22 cellular contexts compared by ENCODE assay signal in genomic region chr18:12766986-12767433, GRCh38.
DNase-seq lines count a peak whose midpoint lies in the region; ATAC-seq and TF ChIP-seq lines count a peak whose summit lies in the region.
"Had no signal": no experiment of that assay in that cellular context is flagged by ENCODE, and none has a peak within 500 bp of the region (broad histone marks: within the 10 kb centered on the region; RNA-seq: fewer than 3 reads in every experiment).

No MANE protein-coding gene starts in this region.

- no peaks in the 10 kb centered on the region for H3K9me3 Mint-ChIP-seq in progenitor cell of endocrine pancreas (ENCODE audit: low read depth)
- no peaks in the 10 kb centered on the region for H3K9me3 Mint-ChIP-seq in activated CD8-positive, alpha-beta memory T cell treated with anti-CD3 and anti-CD28 coated beads, Interleukin-2, amount 10 ng/mL, durations not matched to agents 7 days and 5 days (ENCODE audit: low read depth)
- H3K9me3 Mint-ChIP-seq: activated naive CD4-positive, alpha-beta T cell treated with anti-CD3 and anti-CD28 coated beads for 36 hours; stimulated activated naive CD8-positive, alpha-beta T cell treated with anti-CD3 and anti-CD28 coated beads, Interleukin-15, Interleukin-2, amounts not matched to agents 100 ng/mL and 50 ng/mL, for 24 hours had no signal

- CTCF ChIA-PET in activated CD8-positive, alpha-beta memory T cell treated with anti-CD3 and anti-CD28 coated beads, Interleukin-2, amount 10 ng/mL, durations not matched to agents 7 days and 5 days (lab: Charles Lee), result interaction anchor here (0.8 to 1.1 kb wide), 2 partner anchors 40 to 126 kb away, joined by 3 to 4 read pairs; no protein-coding TSS in a partner anchor

- TF ChIP-seq POLR2A in spleen (IDR thresholded peaks at IDR 0.05), result no peak

- no peak overlapping the region for H3K4me3 Mint-ChIP-seq in progenitor cell of endocrine pancreas (ENCODE audit: low read depth)
- no peak overlapping the region for H3K4me3 Mint-ChIP-seq in activated CD8-positive, alpha-beta memory T cell treated with anti-CD3 and anti-CD28 coated beads, Interleukin-2, amount 10 ng/mL, durations not matched to agents 7 days and 5 days
- H3K4me3 Mint-ChIP-seq: activated naive CD4-positive, alpha-beta T cell treated with anti-CD3 and anti-CD28 coated beads for 36 hours; stimulated activated naive CD8-positive, alpha-beta T cell treated with anti-CD3 and anti-CD28 coated beads, Interleukin-15, Interleukin-2, amounts not matched to agents 100 ng/mL and 50 ng/mL, for 24 hours; T-helper 17 cell had no signal

- no peaks in the 10 kb centered on the region for H3K27me3 Mint-ChIP-seq in progenitor cell of endocrine pancreas
- peaks cover 3% of the 10 kb centered on the region for H3K27me3 Mint-ChIP-seq in activated CD8-positive, alpha-beta memory T cell treated with anti-CD3 and anti-CD28 coated beads, Interleukin-2, amount 10 ng/mL, durations not matched to agents 7 days and 5 days
- H3K27me3 Mint-ChIP-seq: stimulated activated naive CD8-positive, alpha-beta T cell treated with anti-CD3 and anti-CD28 coated beads, Interleukin-15, Interleukin-2, amounts not matched to agents 100 ng/mL and 50 ng/mL, for 24 hours; T-helper 17 cell had no signal

- H3K9me3 ChIP-seq in spleen, result no peaks in the 10 kb centered on the region
- H3K9me3 ChIP-seq: heart left ventricle had no signal

- DNase-seq in HuH-7 (ENCODE audit: low spot score) (peak; percentile 90), SW480 (ENCODE audit: low spot score) (peak; percentile 25), iPS DF 4.7 (ENCODE audit: extremely low read depth, low spot score) (peak; percentile 58), progenitor cell of endocrine pancreas (ENCODE audit: low spot score, unreplicated experiment) (peak; percentile 21), spleen (no peak), GM13976 (ENCODE audit: low spot score) (no peak), NCI-H2227 treated with DMSO at 0.1 percent for 48 hours (lab: John Stamatoyannopoulos, UW) (no peak)
- DNase-seq in activated CD8-positive, alpha-beta memory T cell treated with anti-CD3 and anti-CD28 coated beads, Interleukin-2, amount 10 ng/mL, durations not matched to agents 7 days and 5 days, result no peak
- DNase-seq: activated naive CD4-positive, alpha-beta T cell treated with anti-CD3 and anti-CD28 coated beads for 36 hours; DMS153; dorsolateral prefrontal cortex; heart left ventricle; Kasumi-1; left colon; NCI-H1417 treated with DMSO at 0.1 percent for 48 hours; NCI-H226; NK-92 treated with Interleukin-12 subunit alpha and Interleukin-12 subunit beta, amount 100 ng/mL, for 24 hours; T-helper 17 cell had no signal

- no peaks in the 10 kb centered on the region for H3K36me3 Mint-ChIP-seq in progenitor cell of endocrine pancreas (ENCODE audit: insufficient read depth)
- H3K36me3 Mint-ChIP-seq in activated CD8-positive, alpha-beta memory T cell treated with anti-CD3 and anti-CD28 coated beads, Interleukin-2, amount 10 ng/mL, durations not matched to agents 7 days and 5 days, result peaks cover 5% of the 10 kb centered on the region

- WGBS in spleen, 5 donors, result 67 to 74% (median 69%) methylated on average over 6 to 13 of the region's 13 CpGs

- no peaks in the 10 kb centered on the region for H3K27me3 ChIP-seq in spleen (replicated peaks in 1 of 7)
- H3K27me3 ChIP-seq: BLaER1, dorsolateral prefrontal cortex, heart left ventricle had no signal

- no peak overlapping the region for H3K4me3 ChIP-seq in spleen
- H3K4me3 ChIP-seq: BLaER1, dorsolateral prefrontal cortex, heart left ventricle had no signal

- TF ChIP-seq CTCF in progenitor cell of endocrine pancreas (IDR thresholded peaks at IDR 0.05; ENCODE audit: unreplicated experiment), result peak; percentile 50
- TF ChIP-seq CTCF in spleen (IDR thresholded peaks at IDR 0.05 in 8 of 11, conservative IDR thresholded peaks at IDR 0.05 in 3 of 11), result no peak
- TF ChIP-seq CTCF in GM13976 (IDR thresholded peaks at IDR 0.05; ENCODE audit: borderline replicate concordance, control extremely low read depth, extremely low read depth, insufficient read depth, missing control alignments), result no peak

- intact Hi-C loops in spleen (cut with DNase I; ENCODE audit: low total_unique reads), result no loop called here

- in situ Hi-C loops in GM13976 (cut with MboI; ENCODE audit: low sequenced_read_pairs, unreplicated experiment), result no loop called here

- H3K36me3 ChIP-seq in spleen, result no peaks in the 10 kb centered on the region
- H3K36me3 ChIP-seq: BLaER1, heart left ventricle had no signal

- ATAC-seq in activated CD8-positive, alpha-beta memory T cell treated with anti-CD3 and anti-CD28 coated beads, Interleukin-2, amount 10 ng/mL, durations not matched to agents 7 days and 5 days, result no peak
- ATAC-seq: activated CD4-positive, CD25-positive, alpha-beta regulatory T cell treated with anti-CD3 and anti-CD28 coated beads, Interleukin-2, amount 50 U/mL, for 24 hours; heart left ventricle; left colon; Right ventricle myocardium inferior; T-helper 17 cell had no signal

- H3K4me1 Mint-ChIP-seq in progenitor cell of endocrine pancreas (ENCODE audit: low read depth), result peaks cover 6% of the 10 kb centered on the region
- peaks cover 3% of the 10 kb centered on the region for H3K4me1 Mint-ChIP-seq in activated CD8-positive, alpha-beta memory T cell treated with anti-CD3 and anti-CD28 coated beads, Interleukin-2, amount 10 ng/mL, durations not matched to agents 7 days and 5 days
- H3K4me1 Mint-ChIP-seq: T-helper 17 cell had no signal

- H3K27ac ChIP-seq in spleen, result no peak overlapping the region
- H3K27ac ChIP-seq: BLaER1, dorsolateral prefrontal cortex, heart left ventricle had no signal

- H3K4me1 ChIP-seq in spleen, result no peaks in the 10 kb centered on the region

- H3K27ac Mint-ChIP-seq in progenitor cell of endocrine pancreas, result no peak overlapping the region
- H3K27ac Mint-ChIP-seq in activated CD8-positive, alpha-beta memory T cell treated with anti-CD3 and anti-CD28 coated beads, Interleukin-2, amount 10 ng/mL, durations not matched to agents 7 days and 5 days, result no peak overlapping the region
- H3K27ac Mint-ChIP-seq: activated naive CD4-positive, alpha-beta T cell treated with anti-CD3 and anti-CD28 coated beads for 36 hours; stimulated activated naive CD8-positive, alpha-beta T cell treated with anti-CD3 and anti-CD28 coated beads, Interleukin-15, Interleukin-2, amounts not matched to agents 100 ng/mL and 50 ng/mL, for 24 hours; T-helper 17 cell had no signal

Comparison
In these comparisons a context has a peak if more than half of its experiments do, and no peak if none do; other contexts are left out.
1. DNase-seq: peak in HuH-7 (single experiment), SW480 (single experiment), iPS DF 4.7 (single experiment) and progenitor cell of endocrine pancreas (single experiment); none in activated CD8-positive, alpha-beta memory T cell treated with anti-CD3 and anti-CD28 coated beads, Interleukin-2, amount 10 ng/mL, durations not matched to agents 7 days and 5 days (single experiment), spleen (single experiment), GM13976 (single experiment) and NCI-H2227 treated with DMSO at 0.1 percent for 48 hours (single experiment).